In the genomic region with DNA sequence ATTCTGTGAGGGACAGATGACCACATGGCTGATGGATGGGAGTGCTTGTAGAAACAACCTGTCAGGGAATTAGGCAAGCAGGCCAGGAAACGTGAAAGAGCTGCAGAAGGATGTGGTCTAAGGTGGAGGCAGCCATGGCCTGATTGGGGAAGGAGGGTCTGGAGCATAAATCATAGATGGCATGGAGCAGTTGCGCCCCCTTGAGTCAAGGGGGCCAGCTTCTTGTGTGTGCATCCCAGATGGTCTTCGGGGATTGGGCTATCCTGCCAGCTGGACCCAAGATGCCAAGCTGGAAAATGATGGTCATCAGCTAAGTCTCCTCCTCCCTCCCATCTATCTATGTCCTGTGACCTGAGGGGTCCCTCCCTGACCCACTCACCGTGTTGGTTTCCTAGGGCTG, we compare ENCODE assay signal across 10 cellular contexts.
DNase-seq lines count a peak whose midpoint lies in the region; ATAC-seq and TF ChIP-seq lines count a peak whose summit lies in the region.
"Had no signal": no experiment of that assay in that cellular context is flagged by ENCODE, and none has a peak within 500 bp of the region (broad histone marks: within the 10 kb centered on the region; RNA-seq: fewer than 3 reads in every experiment).

No MANE protein-coding gene starts in this region.

- intact Hi-C loops in lower lobe of right lung (cut with DNase I): no loop called here
- intact Hi-C loops in activated T-helper 1 cell treated with anti-CD3 and anti-CD28 coated beads, Interleukin-12 subunit alpha, Interleukin-12 subunit beta, Interleukin-2, Interleukin-4 antibody, amounts not matched to agents 30 ng/mL and 10 ng/mL and 1 ng/mL, durations not matched to agents 14 hours and 24 hours and 36 hours (cut with micrococcal nuclease): loop anchor here (1.0 kb wide), 2 partner anchors 71 to 82 kb away; no protein-coding TSS in a partner anchor

- no peaks in the 10 kb centered on the region for H3K36me3 ChIP-seq in lower lobe of right lung
- H3K36me3 ChIP-seq: tibial artery had no signal

- POLR2A ChIA-PET in HEK293T (lab: Yijun Ruan, JAX): no interaction called here
- POLR2A ChIA-PET in activated CD4-positive, alpha-beta T cell treated with anti-CD3 and anti-CD28 coated beads, Interleukin-2, amount 10 ng/mL, durations not matched to agents 7 days and 5 days (lab: Charles Lee): no interaction called here

- H3K9me3 Mint-ChIP-seq in activated CD4-positive, alpha-beta T cell treated with anti-CD3 and anti-CD28 coated beads, Interleukin-2, amount 10 ng/mL, durations not matched to agents 7 days and 5 days: no peaks in the 10 kb centered on the region
- no peaks in the 10 kb centered on the region for H3K9me3 Mint-ChIP-seq in activated T-helper 1 cell treated with anti-CD3 and anti-CD28 coated beads, Interleukin-12 subunit alpha, Interleukin-12 subunit beta, Interleukin-2, Interleukin-4 antibody, amounts not matched to agents 30 ng/mL and 10 ng/mL and 1 ng/mL, durations not matched to agents 14 hours and 24 hours and 36 hours
- H3K9me3 Mint-ChIP-seq: T-helper 1 cell treated with Interleukin-12 subunit alpha and Interleukin-12 subunit beta and Interleukin-4 antibody, amounts not matched to agents 30 μg/mL and 1 μg/mL, for 36 hours had no signal

- H3K9me3 ChIP-seq in lower lobe of right lung: no peaks in the 10 kb centered on the region
- H3K9me3 ChIP-seq: tibial artery had no signal

- ATAC-seq in lower lobe of right lung: peak; percentile 43 to 66
- ATAC-seq in activated CD4-positive, CD25-positive, alpha-beta regulatory T cell treated with anti-CD3 and anti-CD28 coated beads, Interleukin-2, amount 50 U/mL, for 24 hours: no peak

- H3K27ac Mint-ChIP-seq in activated CD4-positive, alpha-beta T cell treated with anti-CD3 and anti-CD28 coated beads, Interleukin-2, amount 10 ng/mL, durations not matched to agents 7 days and 5 days: no peak overlapping the region
- H3K27ac Mint-ChIP-seq in activated T-helper 1 cell treated with anti-CD3 and anti-CD28 coated beads, Interleukin-12 subunit alpha, Interleukin-12 subunit beta, Interleukin-2, Interleukin-4 antibody, amounts not matched to agents 30 ng/mL and 10 ng/mL and 1 ng/mL, durations not matched to agents 14 hours and 24 hours and 36 hours: no peak overlapping the region
- H3K27ac Mint-ChIP-seq: T-helper 1 cell treated with Interleukin-12 subunit alpha and Interleukin-12 subunit beta and Interleukin-4 antibody, amounts not matched to agents 30 μg/mL and 1 μg/mL, for 36 hours had no signal

- H3K27me3 Mint-ChIP-seq in activated CD4-positive, alpha-beta T cell treated with anti-CD3 and anti-CD28 coated beads, Interleukin-2, amount 10 ng/mL, durations not matched to agents 7 days and 5 days: peaks cover 10% of the 10 kb centered on the region
- H3K27me3 Mint-ChIP-seq in activated T-helper 1 cell treated with anti-CD3 and anti-CD28 coated beads, Interleukin-12 subunit alpha, Interleukin-12 subunit beta, Interleukin-2, Interleukin-4 antibody, amounts not matched to agents 30 ng/mL and 10 ng/mL and 1 ng/mL, durations not matched to agents 14 hours and 24 hours and 36 hours (ENCODE audit: insufficient read depth): peaks cover 37% of the 10 kb centered on the region

- DNase-seq in SIG-M5 treated with dmso at 0.1 percent for 504 hours (lab: John Stamatoyannopoulos, UW; ENCODE audit: unreplicated experiment): peak; percentile 36
- no peak for DNase-seq in SIG-M5 (lab: John Stamatoyannopoulos, UW)
- DNase-seq in HEK293T (ENCODE audit: extremely low spot score): no peak
- peak; percentile 46 for DNase-seq in activated CD4-positive, alpha-beta T cell treated with anti-CD3 and anti-CD28 coated beads, Interleukin-2, amount 10 ng/mL, durations not matched to agents 7 days and 5 days
- no peak for DNase-seq in lower lobe of right lung
- no peak for DNase-seq in activated T-helper 1 cell treated with anti-CD3 and anti-CD28 coated beads, Interleukin-12 subunit alpha, Interleukin-12 subunit beta, Interleukin-2, Interleukin-4 antibody, amounts not matched to agents 30 ng/mL and 10 ng/mL and 1 ng/mL, durations not matched to agents 14 hours and 24 hours and 36 hours (ENCODE audit: low spot score)
- DNase-seq in HuH-7.5 (ENCODE audit: low spot score): no peak
- DNase-seq: tibial artery had no signal

- CTCF ChIA-PET in HEK293T (lab: Yijun Ruan, JAX): interaction anchor here (0.8 to 1.6 kb wide), 4 partner anchors 11 to 98 kb away, joined by 3 to 11 read pairs (median 4); no protein-coding TSS in a partner anchor
- CTCF ChIA-PET in activated CD4-positive, alpha-beta T cell treated with anti-CD3 and anti-CD28 coated beads, Interleukin-2, amount 10 ng/mL, durations not matched to agents 7 days and 5 days (lab: Charles Lee): interaction anchor here (0.5 to 2.9 kb wide), 9 partner anchors 8 to 753 kb away, joined by 3 to 9 read pairs (median 3); no protein-coding TSS in a partner anchor

- no peak overlapping the region for H3K4me3 Mint-ChIP-seq in activated CD4-positive, alpha-beta T cell treated with anti-CD3 and anti-CD28 coated beads, Interleukin-2, amount 10 ng/mL, durations not matched to agents 7 days and 5 days
- H3K4me3 Mint-ChIP-seq in activated T-helper 1 cell treated with anti-CD3 and anti-CD28 coated beads, Interleukin-12 subunit alpha, Interleukin-12 subunit beta, Interleukin-2, Interleukin-4 antibody, amounts not matched to agents 30 ng/mL and 10 ng/mL and 1 ng/mL, durations not matched to agents 14 hours and 24 hours and 36 hours: no peak overlapping the region
- H3K4me3 Mint-ChIP-seq: T-helper 1 cell treated with Interleukin-12 subunit alpha and Interleukin-12 subunit beta and Interleukin-4 antibody, amounts not matched to agents 30 μg/mL and 1 μg/mL, for 36 hours had no signal

- H3K36me3 Mint-ChIP-seq in activated CD4-positive, alpha-beta T cell treated with anti-CD3 and anti-CD28 coated beads, Interleukin-2, amount 10 ng/mL, durations not matched to agents 7 days and 5 days (ENCODE audit: low read depth): no peaks in the 10 kb centered on the region
- H3K36me3 Mint-ChIP-seq in activated T-helper 1 cell treated with anti-CD3 and anti-CD28 coated beads, Interleukin-12 subunit alpha, Interleukin-12 subunit beta, Interleukin-2, Interleukin-4 antibody, amounts not matched to agents 30 ng/mL and 10 ng/mL and 1 ng/mL, durations not matched to agents 14 hours and 24 hours and 36 hours (ENCODE audit: low read depth): no peaks in the 10 kb centered on the region

- peaks cover 7% of the 10 kb centered on the region for H3K4me1 Mint-ChIP-seq in activated CD4-positive, alpha-beta T cell treated with anti-CD3 and anti-CD28 coated beads, Interleukin-2, amount 10 ng/mL, durations not matched to agents 7 days and 5 days
- H3K4me1 Mint-ChIP-seq in activated T-helper 1 cell treated with anti-CD3 and anti-CD28 coated beads, Interleukin-12 subunit alpha, Interleukin-12 subunit beta, Interleukin-2, Interleukin-4 antibody, amounts not matched to agents 30 ng/mL and 10 ng/mL and 1 ng/mL, durations not matched to agents 14 hours and 24 hours and 36 hours (ENCODE audit: low read depth): no peaks in the 10 kb centered on the region

- peaks cover 12% of the 10 kb centered on the region for H3K27me3 ChIP-seq in lower lobe of right lung (ENCODE audit: low read depth)

- no peak overlapping the region for H3K4me3 ChIP-seq in lower lobe of right lung
- H3K4me3 ChIP-seq: tibial artery had no signal

- H3K4me1 ChIP-seq in lower lobe of right lung: no peaks in the 10 kb centered on the region
- H3K4me1 ChIP-seq: tibial artery had no signal

- no peak overlapping the region for H3K27ac ChIP-seq in lower lobe of right lung
- H3K27ac ChIP-seq: tibial artery had no signal

- peak; percentile 25 for TF ChIP-seq CTCF in lower lobe of right lung (IDR thresholded peaks at IDR 0.05)

TF ChIP-seq in HEK293T, 16 proteins besides CTCF, POLR2A, EP300 and RAD21:
- TF ChIP-seq, protein P1, sequence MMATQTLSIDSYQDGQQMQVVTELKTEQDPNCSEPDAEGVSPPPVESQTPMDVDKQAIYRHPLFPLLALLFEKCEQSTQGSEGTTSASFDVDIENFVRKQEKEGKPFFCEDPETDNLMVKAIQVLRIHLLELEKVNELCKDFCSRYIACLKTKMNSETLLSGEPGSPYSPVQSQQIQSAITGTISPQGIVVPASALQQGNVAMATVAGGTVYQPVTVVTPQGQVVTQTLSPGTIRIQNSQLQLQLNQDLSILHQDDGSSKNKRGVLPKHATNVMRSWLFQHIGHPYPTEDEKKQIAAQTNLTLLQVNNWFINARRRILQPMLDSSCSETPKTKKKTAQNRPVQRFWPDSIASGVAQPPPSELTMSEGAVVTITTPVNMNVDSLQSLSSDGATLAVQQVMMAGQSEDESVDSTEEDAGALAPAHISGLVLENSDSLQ (IDR thresholded peaks at IDR 0.05): peak; percentile 61
- TF ChIP-seq FOXM1 (IDR thresholded peaks at IDR 0.05; ENCODE audit: borderline replicate concordance): no peak

Comparison
In these comparisons a context has a peak if more than half of its experiments do, and no peak if none do; other contexts are left out.
1. DNase-seq: peak in SIG-M5 treated with dmso at 0.1 percent for 504 hours (single experiment) and activated CD4-positive, alpha-beta T cell treated with anti-CD3 and anti-CD28 coated beads, Interleukin-2, amount 10 ng/mL, durations not matched to agents 7 days and 5 days (single experiment); none in SIG-M5 (single experiment), HEK293T (single experiment), lower lobe of right lung (single experiment), activated T-helper 1 cell treated with anti-CD3 and anti-CD28 coated beads, Interleukin-12 subunit alpha, Interleukin-12 subunit beta, Interleukin-2, Interleukin-4 antibody, amounts not matched to agents 30 ng/mL and 10 ng/mL and 1 ng/mL, durations not matched to agents 14 hours and 24 hours and 36 hours (single experiment) and HuH-7.5 (single experiment).
2. ATAC-seq: peak in lower lobe of right lung (2 of 2); none in activated CD4-positive, CD25-positive, alpha-beta regulatory T cell treated with anti-CD3 and anti-CD28 coated beads, Interleukin-2, amount 50 U/mL, for 24 hours (0 of 2).